8 cellular contexts compared by ENCODE assay signal in genomic region chr2:74835831-74836674, GRCh38. TPM values are rescaled to one million over a fixed set of nuclear protein-coding genes. Genes with fewer than 3 reads are reported as not detected.
DNase-seq lines count a peak whose midpoint lies in the region; ATAC-seq and TF ChIP-seq lines count a peak whose summit lies in the region.

No MANE protein-coding gene starts in this region.

- peak overlapping the region; percentile 67; the same call in 1 of the 2 replicates for H3K9ac ChIP-seq in SK-N-SH

- H4K20me1 ChIP-seq in SK-N-SH (ENCODE audit: insufficient read depth) = no peaks in the 10 kb centered on the region

- peak overlapping the region; percentile 92 for H3K4me3 Mint-ChIP-seq in natural killer cell treated with Interleukin-12 subunit alpha and Interleukin-12 subunit beta and Interleukin-15 and Interleukin-18, amount 100 ng/mL, for 72 hours

- peak overlapping the region in 1 of 2 donors; percentile 74 for H3K27ac Mint-ChIP-seq in natural killer cell treated with Interleukin-12 subunit alpha and Interleukin-12 subunit beta and Interleukin-15 and Interleukin-18, amount 100 ng/mL, for 72 hours

- no peaks in the 10 kb centered on the region for H3K9me3 ChIP-seq in SK-N-SH

- H3F3A ChIP-seq in SK-N-SH (replicated peaks; ENCODE audit: insufficient read depth) = peaks cover 11% of the 10 kb centered on the region

- DNase-seq in Caki2 (ENCODE audit: low read depth) (peak; percentile 52), M059J (ENCODE audit: low read depth) (peak; percentile 64), SK-N-SH (peak; percentile 75), epidermal melanocyte (ENCODE audit: insufficient read length, low spot score) (peak; percentile 64), T1000 (lab: John Stamatoyannopoulos, UW) (no peak)
- no peak for DNase-seq in natural killer cell treated with Interleukin-12 subunit alpha and Interleukin-12 subunit beta and Interleukin-15 and Interleukin-18, amount 100 ng/mL, for 72 hours (ENCODE audit: low spot score)
- no peak for DNase-seq in stimulated activated CD4-positive, alpha-beta T cell treated with anti-CD3 and anti-CD28 coated beads, Interleukin-4, amount 100 ng/mL, for 4 hours

- peak overlapping the region; percentile 95 for H3K4me2 ChIP-seq in SK-N-SH

- H3K4me1 Mint-ChIP-seq in natural killer cell treated with Interleukin-12 subunit alpha and Interleukin-12 subunit beta and Interleukin-15 and Interleukin-18, amount 100 ng/mL, for 72 hours (ENCODE audit: low read depth in 2 of 2) = peaks cover 42 to 43% of the 10 kb centered on the region in 2 donors

- no peak for TF ChIP-seq EP300 in SK-N-SH (IDR thresholded peaks at IDR 0.05; ENCODE audit: borderline replicate concordance in 1 of 2, low read depth in 1 of 2, low read length in 1 of 2)

- H3K9me2 ChIP-seq in SK-N-SH = no peaks in the 10 kb centered on the region

- H3K27ac ChIP-seq in SK-N-SH (ENCODE audit: low read depth in 2 of 2, low read length in 1 of 2) = peak overlapping the region in 1 of 2 experiments; percentile 24; a peak in 1 of 4 replicates

- ATAC-seq in GM18907 (IDR thresholded peaks at IDR 0.05; ENCODE audit: unreplicated experiment) = peak; percentile 30
- no peak for ATAC-seq in natural killer cell treated with Interleukin-12 subunit alpha and Interleukin-12 subunit beta and Interleukin-15 and Interleukin-18, amount 100 ng/mL, for 72 hours

- H3K36me3 Mint-ChIP-seq in natural killer cell treated with Interleukin-12 subunit alpha and Interleukin-12 subunit beta and Interleukin-15 and Interleukin-18, amount 100 ng/mL, for 72 hours = peaks cover 7% of the 10 kb centered on the region

- H2AFZ ChIP-seq in SK-N-SH (ENCODE audit: low read depth) = no peak overlapping the region

- H3K4me3 ChIP-seq in SK-N-SH (ENCODE audit: low read depth in 2 of 2, low read length in 1 of 2) = peak overlapping the region; percentile 83 to 85

- H3K79me2 ChIP-seq in SK-N-SH (ENCODE audit: insufficient read depth) = peaks cover 14% of the 10 kb centered on the region; the same call in 1 of the 2 replicates

- peak; percentile 69 for TF ChIP-seq RAD21 in SK-N-SH (IDR thresholded peaks at IDR 0.05; ENCODE audit: low read length)

- H3K27me3 ChIP-seq in SK-N-SH (ENCODE audit: insufficient read depth) = no peaks in the 10 kb centered on the region

- H3K27me3 Mint-ChIP-seq in natural killer cell treated with Interleukin-12 subunit alpha and Interleukin-12 subunit beta and Interleukin-15 and Interleukin-18, amount 100 ng/mL, for 72 hours = peaks cover 23 to 42% of the 10 kb centered on the region in 2 donors

- in situ Hi-C loops in Caki2 (cut with HindIII; ENCODE audit: low pct_unique_long_range_greater_than_20kb, low sequenced_read_pairs) = no loop called here

- H3K9me3 Mint-ChIP-seq in natural killer cell treated with Interleukin-12 subunit alpha and Interleukin-12 subunit beta and Interleukin-15 and Interleukin-18, amount 100 ng/mL, for 72 hours = no peaks in the 10 kb centered on the region

- POLR2A ChIA-PET in SK-N-SH (lab: Yijun Ruan, JAX) = interaction anchor here (1.1 to 3.9 kb wide), 3 partner anchors 19 to 58 kb away, joined by 3 to 15 read pairs (median 13); no protein-coding TSS in a partner anchor

- CTCF ChIA-PET in SK-N-SH (lab: Yijun Ruan, JAX) = interaction anchor here (0.6 to 6.9 kb wide), 38 partner anchors 9 to 1643 kb away, joined by 3 to 66 read pairs (median 4); partner anchors contain the start of gene TACR1

- peaks cover 0 to 25% of the 10 kb centered on the region in 2 experiments; a peak in 1 of 4 replicates for H3K4me1 ChIP-seq in SK-N-SH (ENCODE audit: control insufficient read depth in 1 of 2, insufficient read depth in 2 of 2, low read depth in 1 of 2, low read length in 1 of 2)

- H3K36me3 ChIP-seq in SK-N-SH (replicated peaks in 1 of 2; ENCODE audit: control insufficient read depth in 1 of 2, insufficient read depth in 2 of 2, low read length in 1 of 2) = no peaks in the 10 kb centered on the region

- peak; percentile 73 for TF ChIP-seq CTCF in SK-N-SH (IDR thresholded peaks at IDR 0.05)

- 46% methylated on average over 15 of the region's 15 CpGs for WGBS in SK-N-SH (ENCODE audit: low lambda C conversion rate)

TF ChIP-seq in SK-N-SH, 30 proteins besides CTCF, POLR2A, EP300 and RAD21:
- peak; percentile 29; the same call in 1 of the 2 replicates for TF ChIP-seq SMC3 (IDR thresholded peaks at IDR 0.05; ENCODE audit: low read depth, low read length)
- TF ChIP-seq, protein P1, sequence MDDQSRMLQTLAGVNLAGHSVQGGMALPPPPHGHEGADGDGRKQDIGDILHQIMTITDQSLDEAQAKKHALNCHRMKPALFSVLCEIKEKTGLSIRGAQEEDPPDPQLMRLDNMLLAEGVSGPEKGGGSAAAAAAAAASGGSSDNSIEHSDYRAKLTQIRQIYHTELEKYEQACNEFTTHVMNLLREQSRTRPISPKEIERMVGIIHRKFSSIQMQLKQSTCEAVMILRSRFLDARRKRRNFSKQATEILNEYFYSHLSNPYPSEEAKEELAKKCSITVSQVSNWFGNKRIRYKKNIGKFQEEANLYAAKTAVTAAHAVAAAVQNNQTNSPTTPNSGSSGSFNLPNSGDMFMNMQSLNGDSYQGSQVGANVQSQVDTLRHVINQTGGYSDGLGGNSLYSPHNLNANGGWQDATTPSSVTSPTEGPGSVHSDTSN (IDR thresholded peaks at IDR 0.05) = 0 out of 2 replicates have a peak, but pooled peaks have one; percentile 20
- peak; percentile 80; the same call in 1 of the 2 replicates for TF ChIP-seq MXI1 (IDR thresholded peaks at IDR 0.05; ENCODE audit: low read depth, low read length)
- TF ChIP-seq ZBTB33 (IDR thresholded peaks at IDR 0.05; ENCODE audit: borderline replicate concordance, low read depth) = no peak
TF ChIP-seq in SK-N-SH: peak in this region for 3.

RNA-seq across cellular contexts. Expression of gene HK2, which starts 2.1 kb away (rescaled TPM):
- 37.4 and 45.6 TPM in 2 replicates for total RNA-seq in Caki2 (2014; rRNA removed; shearing (Covaris generic); ENCODE audit: low replicate concordance)
- 14.2 and 23.1 TPM in 2 replicates for total RNA-seq in M059J (2014; rRNA removed; shearing (Covaris generic))
- 13.5 and 15.1 TPM in 2 replicates for polyA plus RNA-seq in SK-N-SH (2012; rRNA removed)
- polyA plus RNA-seq in SK-N-SH (2012; cell fraction: cytosol; rRNA removed) = 11.1 and 12.9 TPM in 2 replicates
- polyA plus RNA-seq in SK-N-SH (2012; cell fraction: nucleus; rRNA removed) = 11.8 and 13.6 TPM in 2 replicates
- total RNA-seq in natural killer cell treated with Interleukin-12 subunit alpha and Interleukin-12 subunit beta and Interleukin-15 and Interleukin-18, amount 100 ng/mL, for 72 hours = 10 to 100 TPM; 71.3 to 78.1 TPM

Comparison
In these comparisons a context has a peak if more than half of its experiments do, and no peak if none do; other contexts are left out.
1. DNase-seq: peak in Caki2 (single experiment), M059J (single experiment), SK-N-SH (single experiment) and epidermal melanocyte (single experiment); none in natural killer cell treated with Interleukin-12 subunit alpha and Interleukin-12 subunit beta and Interleukin-15 and Interleukin-18, amount 100 ng/mL, for 72 hours (single experiment), T1000 (single experiment) and stimulated activated CD4-positive, alpha-beta T cell treated with anti-CD3 and anti-CD28 coated beads, Interleukin-4, amount 100 ng/mL, for 4 hours (0 of 2).